Comparison of ENCODE assay signal across 19 cellular contexts in genomic region chr12:220946-221550, GRCh38. TPM values are rescaled to one million over a fixed set of nuclear protein-coding genes. Genes with fewer than 3 reads are reported as not detected.
DNase-seq lines count a peak whose midpoint lies in the region; ATAC-seq and TF ChIP-seq lines count a peak whose summit lies in the region.
"Had no signal": no experiment of that assay in that cellular context is flagged by ENCODE, and none has a peak within 500 bp of the region (broad histone marks: within the 10 kb centered on the region; RNA-seq: fewer than 3 reads in every experiment).

No MANE protein-coding gene starts in this region.

- H2BK15ac ChIP-seq in mesenchymal stem cell (ENCODE audit: low read depth, poor library complexity, severe bottlenecking) = no peak overlapping the region

- H3K14ac ChIP-seq in mesenchymal stem cell (ENCODE audit: low read length in 2 of 2) = no peak overlapping the region

- H3K23ac ChIP-seq in mesenchymal stem cell (ENCODE audit: low read length in 2 of 2) = no peak overlapping the region

- peaks cover 0 to 6% of the 10 kb centered on the region in 2 donors for H3K27me3 Mint-ChIP-seq in natural killer cell treated with Interleukin-12 subunit alpha and Interleukin-12 subunit beta and Interleukin-15 and Interleukin-18, amount 100 ng/mL, for 72 hours
- peaks cover 5 to 9% of the 10 kb centered on the region in 2 donors for H3K27me3 Mint-ChIP-seq in natural killer cell (ENCODE audit: low read depth in 2 of 2)

- H3K79me1 ChIP-seq in mesenchymal stem cell (replicated peaks; ENCODE audit: low read length, poor library complexity, severe bottlenecking) = no peaks in the 10 kb centered on the region

- H2AK5ac ChIP-seq in mesenchymal stem cell (ENCODE audit: low read length, severe bottlenecking) = no peak overlapping the region

- H3K27me3 ChIP-seq in mesenchymal stem cell (ENCODE audit: control insufficient read depth in 1 of 2, insufficient read depth in 1 of 2, low read length in 2 of 2) = peaks cover 36 to 86% of the 10 kb centered on the region in 2 experiments
- H3K27me3 ChIP-seq in spleen (replicated peaks in 1 of 7) = peaks cover 0 to 36% (median 0%) of the 10 kb centered on the region in 7 donors
- H3K27me3 ChIP-seq: BLaER1 had no signal

- peak overlapping the region; percentile 20 for H4K8ac ChIP-seq in mesenchymal stem cell (ENCODE audit: low read length)

- no peak overlapping the region for H3K4me3 Mint-ChIP-seq in natural killer cell treated with Interleukin-12 subunit alpha and Interleukin-12 subunit beta and Interleukin-15 and Interleukin-18, amount 100 ng/mL, for 72 hours
- H3K4me3 Mint-ChIP-seq in natural killer cell = no peak overlapping the region
- H3K4me3 Mint-ChIP-seq: CD4-positive, CD25-positive, alpha-beta regulatory T cell had no signal

- H3K4ac ChIP-seq in mesenchymal stem cell (ENCODE audit: low read depth in 1 of 2, low read length in 2 of 2) = no peak overlapping the region

- intact Hi-C loops in natural killer cell (cut with micrococcal nuclease) (no loop called here), spleen (cut with DNase I; ENCODE audit: low total_unique reads) (no loop called here)

- TF ChIP-seq POLR2A in spleen (IDR thresholded peaks at IDR 0.05) = no peak

- TF ChIP-seq CTCF in natural killer cell (IDR thresholded peaks at IDR 0.05) (no peak), spleen (IDR thresholded peaks at IDR 0.05 in 8 of 11, conservative IDR thresholded peaks at IDR 0.05 in 3 of 11) (no peak)

- H3K4me2 ChIP-seq in mesenchymal stem cell (ENCODE audit: low read length, poor library complexity, severe bottlenecking) = no peak overlapping the region

- peak; percentile 46 for DNase-seq in natural killer cell treated with Interleukin-12 subunit alpha and Interleukin-12 subunit beta and Interleukin-15 and Interleukin-18, amount 100 ng/mL, for 72 hours (ENCODE audit: low spot score)
- DNase-seq in natural killer cell (no peak), mesenchymal stem cell (no peak), spleen (peak; percentile 66), anterior cingulate cortex (lab: John Stamatoyannopoulos, UW) (no peak), CD1c-positive myeloid dendritic cell (ENCODE audit: extremely low spot score) (no peak), NCI-H69 (lab: John Stamatoyannopoulos, UW) (no peak)
- DNase-seq: 8988T; AML-193; Calu3; CD4-positive, CD25-positive, alpha-beta regulatory T cell; DMS153; DMS79 treated with DMSO at 0.1 percent for 48 hours; EL; GOT3 had no signal

- no peaks in the 10 kb centered on the region for H3K9me3 Mint-ChIP-seq in natural killer cell treated with Interleukin-12 subunit alpha and Interleukin-12 subunit beta and Interleukin-15 and Interleukin-18, amount 100 ng/mL, for 72 hours
- H3K9me3 Mint-ChIP-seq in natural killer cell = no peaks in the 10 kb centered on the region
- H3K9me3 Mint-ChIP-seq: CD4-positive, CD25-positive, alpha-beta regulatory T cell had no signal

- 93% methylated on average over 15 of the region's 19 CpGs for WGBS in mesenchymal stem cell
- 92 to 94% (median 92%) methylated on average over 17 to 19 of the region's 19 CpGs for WGBS in spleen, 5 donors

- H3K4me1 Mint-ChIP-seq in natural killer cell treated with Interleukin-12 subunit alpha and Interleukin-12 subunit beta and Interleukin-15 and Interleukin-18, amount 100 ng/mL, for 72 hours (ENCODE audit: low read depth in 2 of 2) = peaks cover 0 to 4% of the 10 kb centered on the region in 2 donors
- H3K4me1 Mint-ChIP-seq in natural killer cell = peaks cover 0 to 7% of the 10 kb centered on the region in 2 donors

- H3K9me3 ChIP-seq in mesenchymal stem cell (ENCODE audit: control insufficient read depth, low read length) (no peaks in the 10 kb centered on the region), spleen (no peaks in the 10 kb centered on the region)
- H3K9me3 ChIP-seq: BLaER1, HAP-1 had no signal

- no peak overlapping the region for H3K27ac ChIP-seq in mesenchymal stem cell (ENCODE audit: low read length, poor library complexity, severe bottlenecking)
- no peak overlapping the region for H3K27ac ChIP-seq in spleen
- H3K27ac ChIP-seq: BLaER1, HL-60 had no signal

- no peak overlapping the region for H4K91ac ChIP-seq in mesenchymal stem cell (ENCODE audit: low read length)

- no peak overlapping the region for H3K4me3 ChIP-seq in mesenchymal stem cell (ENCODE audit: insufficient read depth in 1 of 2, low read depth in 1 of 2, low read length in 2 of 2)
- H3K4me3 ChIP-seq in spleen = no peak overlapping the region
- H3K4me3 ChIP-seq: BLaER1, HAP-1, K562 had no signal

- H2BK12ac ChIP-seq in mesenchymal stem cell (ENCODE audit: low read length in 2 of 2) = no peak overlapping the region

- no peaks in the 10 kb centered on the region for H3K36me3 Mint-ChIP-seq in natural killer cell treated with Interleukin-12 subunit alpha and Interleukin-12 subunit beta and Interleukin-15 and Interleukin-18, amount 100 ng/mL, for 72 hours
- H3K36me3 Mint-ChIP-seq in natural killer cell = no peaks in the 10 kb centered on the region
- H3K36me3 Mint-ChIP-seq: CD4-positive, CD25-positive, alpha-beta regulatory T cell had no signal

- no peak overlapping the region for H2AFZ ChIP-seq in mesenchymal stem cell (ENCODE audit: low read depth, low read length)

- H3K27ac Mint-ChIP-seq in natural killer cell treated with Interleukin-12 subunit alpha and Interleukin-12 subunit beta and Interleukin-15 and Interleukin-18, amount 100 ng/mL, for 72 hours = no peak overlapping the region
- H3K27ac Mint-ChIP-seq in natural killer cell = no peak overlapping the region
- H3K27ac Mint-ChIP-seq: CD4-positive, CD25-positive, alpha-beta regulatory T cell had no signal

- H3K4me1 ChIP-seq in mesenchymal stem cell (ENCODE audit: control insufficient read depth, insufficient read depth, low read depth, low read length) (peaks cover 16% of the 10 kb centered on the region), spleen (peaks cover 0 to 7% (median 0%) of the 10 kb centered on the region in 6 donors)
- H3K4me1 ChIP-seq: HAP-1 had no signal

- no peak overlapping the region for H3K9ac ChIP-seq in mesenchymal stem cell (ENCODE audit: low read length)
- H3K9ac ChIP-seq: BLaER1 had no signal

- no peaks in the 10 kb centered on the region for H3K36me3 ChIP-seq in mesenchymal stem cell (ENCODE audit: control insufficient read depth in 1 of 2, insufficient read depth in 2 of 2, low read depth in 1 of 2, low read length in 2 of 2)
- no peaks in the 10 kb centered on the region for H3K36me3 ChIP-seq in spleen
- H3K36me3 ChIP-seq: BLaER1, HAP-1 had no signal

- H2BK120ac ChIP-seq in mesenchymal stem cell (ENCODE audit: low read depth, low read length) = no peak overlapping the region

- no peak overlapping the region for H3K18ac ChIP-seq in mesenchymal stem cell (ENCODE audit: low read depth in 1 of 2, low read length in 2 of 2)

- H2BK5ac ChIP-seq in mesenchymal stem cell (ENCODE audit: low read depth, low read length, poor library complexity, severe bottlenecking) = no peak overlapping the region

- ATAC-seq in natural killer cell treated with Interleukin-12 subunit alpha and Interleukin-12 subunit beta and Interleukin-15 and Interleukin-18, amount 100 ng/mL, for 72 hours = no peak
- ATAC-seq in natural killer cell = no peak
- ATAC-seq: K562 had no signal

RNA-seq across cellular contexts. Expression of gene SLC6A12, which starts 7.1 kb away (rescaled TPM):
- total RNA-seq in natural killer cell treated with Interleukin-12 subunit alpha and Interleukin-12 subunit beta and Interleukin-15 and Interleukin-18, amount 100 ng/mL, for 72 hours = under 1 TPM in 1 of 2 donors, not detected in 1; 0.11 TPM
- total RNA-seq in natural killer cell (under 1 TPM in 2 of 3 donors, not detected in 1; 0.54 to 0.70 TPM), spleen (1 to 10 TPM in 6 of 7 donors, under 1 TPM in 1; 0.91 to 3.1 (median 2.7) TPM)
- polyA plus RNA-seq in mesenchymal stem cell (2013, experiment 1 of 2) = 0.10 TPM
- polyA plus RNA-seq in mesenchymal stem cell (2013, experiment 2 of 2) = 0.08 TPM
- 1 to 10 TPM in 1 of 3 donors, under 1 TPM in 2; 0.35 to 1.2 (median 0.50) TPM for polyA plus RNA-seq in spleen
- total RNA-seq: CD4-positive, CD25-positive, alpha-beta regulatory T cell; K562 had no signal
- polyA plus RNA-seq: CD4-positive, CD25-positive, alpha-beta regulatory T cell; K562 had no signal

RNA-seq across cellular contexts. Expression of gene SLC6A13, which starts 41.6 kb away (rescaled TPM):
- total RNA-seq in natural killer cell treated with Interleukin-12 subunit alpha and Interleukin-12 subunit beta and Interleukin-15 and Interleukin-18, amount 100 ng/mL, for 72 hours = 1 to 10 TPM in 1 of 2 donors, under 1 TPM in 1; 0.92 to 1.9 TPM
- 1 to 10 TPM in 1 of 3 donors, under 1 TPM in 1, not detected in 1; 0.79 to 2.2 TPM for total RNA-seq in natural killer cell
- polyA plus RNA-seq in mesenchymal stem cell (2013, experiment 1 of 2) = not detected
- 0.04 TPM for polyA plus RNA-seq in mesenchymal stem cell (2013, experiment 2 of 2)
- 1 to 10 TPM in 1 of 7 donors, under 1 TPM in 1, not detected in 5; 0.30 to 1.7 TPM for total RNA-seq in spleen
- polyA plus RNA-seq in spleen = under 1 TPM; 0.22 to 0.39 (median 0.24) TPM
- polyA plus RNA-seq: CD4-positive, CD25-positive, alpha-beta regulatory T cell had no signal

Comparison
In these comparisons a context has a peak if more than half of its experiments do, and no peak if none do; other contexts are left out.
1. DNase-seq: peak in natural killer cell treated with Interleukin-12 subunit alpha and Interleukin-12 subunit beta and Interleukin-15 and Interleukin-18, amount 100 ng/mL, for 72 hours (single experiment) and spleen (single experiment); none in natural killer cell (single experiment), mesenchymal stem cell (single experiment), anterior cingulate cortex (0 of 58), CD1c-positive myeloid dendritic cell (single experiment) and NCI-H69 (single experiment).